In genomic region chr3:12115846-12116245, GRCh38 we compare ENCODE assay signal across 33 cellular contexts. TPM values are rescaled to one million over a fixed set of nuclear protein-coding genes. Genes with fewer than 3 reads are reported as not detected.
"Had no signal": no experiment of that assay in that cellular context is flagged by ENCODE, and none has a peak within 500 bp of the region (broad histone marks: within the 10 kb centered on the region; RNA-seq: fewer than 3 reads in every experiment).

No MANE protein-coding gene starts in this region.

- H3K27me3 ChIP-seq: adrenal gland, body of pancreas, cardiac muscle cell, colonic mucosa, esophagus muscularis mucosa, gastrocnemius medialis had no signal

- DNase-seq: activated B cell treated with CpG ODN at 0.5 μM for 24 hours; activated CD4-positive, alpha-beta T cell treated with anti-CD3 and anti-CD28 coated beads for 48 hours; activated CD4-positive, alpha-beta T cell treated with anti-CD3 and anti-CD28 coated beads, Interleukin-2, amount 50 U/mL, for 1 hour; activated CD4-positive, alpha-beta T cell treated with anti-CD3 and anti-CD28 coated beads, Interleukin-2, amount 50 U/mL, for 48 hours; activated CD8-positive, alpha-beta memory T cell treated with anti-CD3 and anti-CD28 coated beads for 24 hours; activated CD8-positive, alpha-beta T cell treated with anti-CD3 and anti-CD28 coated beads for 36 hours; activated effector memory CD4-positive, alpha-beta T cell treated with Interleukin-2 at 50 U/mL for 16 hours; activated gamma-delta T cell treated with Interleukin-2 at 50 U/mL for 16 hours; activated naive CD4-positive, alpha-beta T cell treated with Interleukin-2 at 50 U/mL for 16 hours; activated naive CD8-positive, alpha-beta T cell treated with anti-CD3 and anti-CD28 coated beads for 36 hours; activated naive CD8-positive, alpha-beta T cell treated with anti-CD3 and anti-CD28 coated beads, Interleukin-2, amount 50 U/mL, for 24 hours; activated T-cell treated with anti-CD3 and anti-CD28 coated beads, Interleukin-2, amount 50 U/mL, for 4 hours; adrenal gland; amygdala; aorta; body of pancreas; central memory CD4-positive, alpha-beta T cell; cerebellar nuclear complex; colonic mucosa; effector CD8-positive, alpha-beta T cell; foreskin keratinocyte; gastrocnemius medialis; glutamatergic neuron; T-helper 1 cell; T-helper 17 cell; T1000; WERI-Rb-1 had no signal

- H3K9me3 ChIP-seq: adrenal gland, body of pancreas, colonic mucosa, esophagus muscularis mucosa, gastrocnemius medialis had no signal

- H3K27ac ChIP-seq: adrenal gland, body of pancreas, cardiac muscle cell, colonic mucosa, esophagus muscularis mucosa, foreskin keratinocyte, gastrocnemius medialis, WERI-Rb-1 had no signal

- ATAC-seq: activated CD4-positive, CD25-positive, alpha-beta regulatory T cell treated with anti-CD3 and anti-CD28 coated beads, Interleukin-2, amount 50 U/mL, for 24 hours; activated CD8-positive, alpha-beta T cell treated with anti-CD3 and anti-CD28 coated beads for 36 hours; activated naive CD8-positive, alpha-beta T cell treated with anti-CD3 and anti-CD28 coated beads, Interleukin-2, amount 50 U/mL, for 24 hours; activated T-cell treated with anti-CD3 and anti-CD28 coated beads, Interleukin-2, amount 50 U/mL, for 4 hours; activated T-helper 17 cell treated with anti-CD3 and anti-CD28 coated beads, Interleukin-2, amount 50 U/mL, for 72 hours; body of pancreas; foreskin keratinocyte; gastrocnemius medialis; T-helper 17 cell had no signal

- H3K36me3 ChIP-seq: adrenal gland, cardiac muscle cell, colonic mucosa, esophagus muscularis mucosa, gastrocnemius medialis, WERI-Rb-1 had no signal

- FAIRE-seq: endometrium, endothelial cell of umbilical vein had no signal

- H3K4me1 ChIP-seq: adrenal gland, body of pancreas, colonic mucosa, esophagus muscularis mucosa, foreskin keratinocyte, gastrocnemius medialis had no signal

- H3K4me3 ChIP-seq: adrenal gland, body of pancreas, cardiac muscle cell, colonic mucosa, esophagus muscularis mucosa, gastrocnemius medialis had no signal

RNA-seq across cellular contexts. Expression of gene TIMP4, which starts 42.9 kb away (rescaled TPM):
- total RNA-seq: activated B cell treated with CpG ODN at 0.5 μM for 24 hours; activated CD8-positive, alpha-beta T cell treated with anti-CD3 and anti-CD28 coated beads for 36 hours; activated naive CD8-positive, alpha-beta T cell treated with anti-CD3 and anti-CD28 coated beads for 36 hours; activated T-helper 17 cell treated with anti-CD3 and anti-CD28 coated beads, Interleukin-2, amount 50 U/mL, for 72 hours; cardiac muscle cell; foreskin keratinocyte; T-helper 17 cell had no signal
